8 cellular contexts compared by ENCODE assay signal in the genomic region with DNA sequence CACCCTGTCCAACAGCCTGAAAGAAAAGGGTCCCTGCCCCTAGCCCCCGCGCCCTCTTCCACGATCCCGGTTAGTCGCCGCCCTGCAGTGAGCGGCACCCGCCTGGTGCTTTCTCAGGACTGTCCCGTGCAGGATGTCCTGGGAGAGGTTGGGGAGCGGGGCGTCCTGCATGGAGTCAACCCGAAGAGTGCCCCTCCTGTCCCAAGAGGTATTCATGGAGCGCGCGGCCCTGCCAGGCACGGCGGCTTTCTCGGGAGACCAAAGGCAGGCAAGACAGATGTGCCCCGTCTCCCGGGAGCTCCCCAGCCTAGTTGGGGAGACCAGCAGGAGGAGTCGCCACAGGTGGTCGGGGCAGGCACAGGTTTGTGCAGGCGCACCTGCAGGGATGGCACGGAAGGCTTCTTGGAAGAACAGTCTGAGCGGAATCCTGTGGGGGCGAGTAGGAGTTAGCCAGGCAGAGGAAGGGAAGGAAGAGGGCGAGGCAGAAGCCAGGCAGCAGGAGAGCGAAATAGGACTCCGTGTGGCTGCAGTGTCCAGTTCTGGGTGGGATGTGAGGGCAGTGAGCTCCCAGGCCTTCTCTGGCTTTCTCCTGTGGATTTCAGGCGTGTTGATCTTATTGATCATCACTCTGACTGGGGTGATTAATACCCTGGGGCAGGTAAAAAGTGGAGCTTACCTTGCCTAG. TPM values are rescaled to one million over a fixed set of nuclear protein-coding genes. Genes with fewer than 3 reads are reported as not detected.
DNase-seq lines count a peak whose midpoint lies in the region; ATAC-seq and TF ChIP-seq lines count a peak whose summit lies in the region.

No MANE protein-coding gene starts in this region.

- peaks cover 29% of the 10 kb centered on the region for H3K79me1 ChIP-seq in mesenchymal stem cell (replicated peaks; ENCODE audit: low read length, poor library complexity, severe bottlenecking)

- H3K79me2 ChIP-seq in Loucy (ENCODE audit: insufficient read depth, low read length) (peaks cover 57% of the 10 kb centered on the region), mammary epithelial cell (ENCODE audit: insufficient read depth, low read length) (peaks cover 49% of the 10 kb centered on the region)

- no peak for ATAC-seq in aorta (ENCODE audit: low FRiP score)
- no peak for ATAC-seq in GM21737 (IDR thresholded peaks at IDR 0.05; ENCODE audit: unreplicated experiment)
- no peak for ATAC-seq in HG02642 (IDR thresholded peaks at IDR 0.05; ENCODE audit: poor library complexity, unreplicated experiment)
- ATAC-seq in HG03354 (IDR thresholded peaks at IDR 0.05; ENCODE audit: poor library complexity, severe bottlenecking, unreplicated experiment), result no peak

- intact Hi-C loops in mammary epithelial cell (cut with micrococcal nuclease) (loop anchor here (2.0 to 5.0 kb wide), 3 partner anchors 41 to 269 kb away; a partner anchor contains a TSS), aorta (cut with DNase I) (loop anchor here in 1 of 2 donors (1.0 kb wide), 1 partner anchor 37 kb away; no protein-coding TSS in a partner anchor)

- no TSS peak for BruUV-seq in mammary epithelial cell (replicated peaks; lab: Mats Ljungman, UMichigan)

- H3K14ac ChIP-seq in mesenchymal stem cell (ENCODE audit: low read length in 2 of 2), result peak overlapping the region in 1 of 2 experiments; percentile 99

- no peaks in the 10 kb centered on the region for H3F3A ChIP-seq in Loucy (ENCODE audit: low read depth)

- peak overlapping the region; percentile 73 to 91 for H3K4ac ChIP-seq in mesenchymal stem cell (ENCODE audit: low read depth in 1 of 2, low read length in 2 of 2)

- H2AFZ ChIP-seq in Loucy (ENCODE audit: low read length), result no peak overlapping the region
- H2AFZ ChIP-seq in mammary epithelial cell (ENCODE audit: low read depth, low read length), result peak overlapping the region; percentile 81
- H2AFZ ChIP-seq in mesenchymal stem cell (ENCODE audit: low read depth, low read length), result no peak overlapping the region

- H3K23ac ChIP-seq in mesenchymal stem cell (ENCODE audit: low read length in 2 of 2), result peak overlapping the region in 1 of 2 experiments; percentile 48

- dilution Hi-C loops in mammary epithelial cell (cut with HindIII; ENCODE audit: low sequenced_read_pairs), result loop anchor here (10.0 kb wide), 1 partner anchor 159 kb away; no protein-coding TSS in a partner anchor

- peaks cover 47% of the 10 kb centered on the region for H4K20me1 ChIP-seq in Loucy (ENCODE audit: insufficient read depth, low read length, poor library complexity, severe bottlenecking)
- no peaks in the 10 kb centered on the region for H4K20me1 ChIP-seq in mammary epithelial cell (ENCODE audit: insufficient read depth, low read length)

- H3K27me3 ChIP-seq in BE2C, result no peaks in the 10 kb centered on the region
- H3K27me3 ChIP-seq in Loucy (ENCODE audit: insufficient read depth, low read length, poor library complexity, severe bottlenecking), result no peaks in the 10 kb centered on the region
- no peaks in the 10 kb centered on the region for H3K27me3 ChIP-seq in mammary epithelial cell (ENCODE audit: insufficient read depth, low read length)
- H3K27me3 ChIP-seq in mesenchymal stem cell (ENCODE audit: control insufficient read depth in 1 of 2, insufficient read depth in 1 of 2, low read length in 2 of 2), result no peaks in the 10 kb centered on the region
- no peaks in the 10 kb centered on the region for H3K27me3 ChIP-seq in aorta (ENCODE audit: control insufficient read depth in 1 of 2, insufficient read depth in 2 of 2, low read length in 1 of 2)

- DNase-seq in BE2C (no peak), mammary epithelial cell (peak; percentile 38), mesenchymal stem cell (peak; percentile 20), aorta (no peak)

- H4K8ac ChIP-seq in mesenchymal stem cell (ENCODE audit: low read length), result peak overlapping the region; percentile 48

- peak overlapping the region; percentile 44 for H2BK15ac ChIP-seq in mesenchymal stem cell (ENCODE audit: low read depth, poor library complexity, severe bottlenecking)

- 1% methylated on average over 17 of the region's 30 CpGs for whole genome bisulfite sequencing in mammary epithelial cell (ENCODE audit: low coverage, missing lambda C conversion rate)
- 3% methylated on average over 30 of the region's 30 CpGs for WGBS in mesenchymal stem cell
- WGBS in aorta, 2 donors, result 1 to 2% methylated on average over 30 of the region's 30 CpGs

- CTCF ChIA-PET in mammary epithelial cell (lab: Charles Lee; ENCODE audit: low non-redundant PET), result interaction anchor here (0.6 kb wide), 1 partner anchor 17 kb away, joined by 3 read pairs; no protein-coding TSS in a partner anchor

- peak overlapping the region; percentile 54 for H2BK120ac ChIP-seq in mesenchymal stem cell (ENCODE audit: low read depth, low read length)

- peak overlapping the region in 1 of 2 experiments; percentile 2 for H2BK12ac ChIP-seq in mesenchymal stem cell (ENCODE audit: low read length in 2 of 2)

- H3K9ac ChIP-seq in Loucy (ENCODE audit: low read depth, low read length, poor library complexity, severe bottlenecking), result peak overlapping the region; percentile 95
- H3K9ac ChIP-seq in mammary epithelial cell (ENCODE audit: insufficient read depth, low read length), result peak overlapping the region; percentile 70
- peak overlapping the region; percentile 97 for H3K9ac ChIP-seq in mesenchymal stem cell (ENCODE audit: low read length)

- H3K27ac ChIP-seq in mammary epithelial cell (ENCODE audit: insufficient read depth, low read depth, low read length) (peak overlapping the region; percentile 63), mesenchymal stem cell (ENCODE audit: low read length, poor library complexity, severe bottlenecking) (no peak overlapping the region), aorta (ENCODE audit: low read depth in 1 of 2, low read length in 2 of 2) (peak overlapping the region in 1 of 2 donors; percentile 18)

- no peak overlapping the region for H2AK5ac ChIP-seq in mesenchymal stem cell (ENCODE audit: low read length, severe bottlenecking)

- peak overlapping the region; percentile 92 to 98 for H3K18ac ChIP-seq in mesenchymal stem cell (ENCODE audit: low read depth in 1 of 2, low read length in 2 of 2)

- no peaks in the 10 kb centered on the region for H3K9me2 ChIP-seq in Loucy (replicated peaks; ENCODE audit: low read depth, low read length)

- in situ Hi-C loops in mammary epithelial cell (cut with MboI; ENCODE audit: low sequenced_read_pairs in 2 of 2), result loop anchor here in 1 of 2 donors (5.0 kb wide), 1 partner anchor 69 kb away; no protein-coding TSS in a partner anchor

- H4K91ac ChIP-seq in mesenchymal stem cell (ENCODE audit: low read length), result peak overlapping the region; percentile 85

- H2BK5ac ChIP-seq in mesenchymal stem cell (ENCODE audit: low read depth, low read length, poor library complexity, severe bottlenecking), result no peak overlapping the region

- TF ChIP-seq CTCF in BE2C (IDR thresholded peaks at IDR 0.05; ENCODE audit: low read depth, low read length), result no peak
- TF ChIP-seq CTCF in Loucy (conservative IDR thresholded peaks at IDR 0.05; ENCODE audit: low read length), result no peak
- no peak for TF ChIP-seq CTCF in mammary epithelial cell (conservative IDR thresholded peaks at IDR 0.05 in 1 of 2, IDR thresholded peaks at IDR 0.05 in 1 of 2; ENCODE audit: extremely low read depth in 1 of 2, insufficient read depth in 1 of 2, low read depth in 1 of 2, low read length in 2 of 2)

- H3K9me3 ChIP-seq in BE2C (peaks cover 3% of the 10 kb centered on the region; the same call in 1 of the 2 replicates), Loucy (ENCODE audit: insufficient read depth, low read depth, low read length) (no peaks in the 10 kb centered on the region), mammary epithelial cell (replicated peaks; ENCODE audit: insufficient read depth, low read length) (no peaks in the 10 kb centered on the region), mesenchymal stem cell (ENCODE audit: control insufficient read depth, low read length) (no peaks in the 10 kb centered on the region), aorta (ENCODE audit: control insufficient read depth, low read length) (no peaks in the 10 kb centered on the region)

- H3K36me3 ChIP-seq in BE2C (peaks cover 31% of the 10 kb centered on the region), Loucy (ENCODE audit: insufficient read depth, low read length) (peaks cover 23% of the 10 kb centered on the region; the same call in 1 of the 2 replicates), mammary epithelial cell (ENCODE audit: insufficient read depth, low read length) (peaks cover 9% of the 10 kb centered on the region), mesenchymal stem cell (ENCODE audit: control insufficient read depth in 1 of 2, insufficient read depth in 2 of 2, low read depth in 1 of 2, low read length in 2 of 2) (peaks cover 36 to 37% of the 10 kb centered on the region in 2 experiments), aorta (ENCODE audit: control insufficient read depth in 1 of 2, insufficient read depth in 2 of 2, low read length in 1 of 2) (peaks cover 0 to 4% of the 10 kb centered on the region in 2 donors)

- H3K4me1 ChIP-seq in BE2C, result no peaks in the 10 kb centered on the region
- H3K4me1 ChIP-seq in Loucy (ENCODE audit: insufficient read depth, low read length, poor library complexity, severe bottlenecking), result peaks cover 48% of the 10 kb centered on the region
- H3K4me1 ChIP-seq in mammary epithelial cell (ENCODE audit: insufficient read depth, low read length), result peaks cover 36% of the 10 kb centered on the region
- H3K4me1 ChIP-seq in mesenchymal stem cell (ENCODE audit: control insufficient read depth, insufficient read depth, low read depth, low read length), result peaks cover 37% of the 10 kb centered on the region
- H3K4me1 ChIP-seq in aorta (ENCODE audit: control insufficient read depth in 1 of 2, insufficient read depth in 2 of 2, low read length in 2 of 2), result peaks cover 0 to 3% of the 10 kb centered on the region in 2 donors

- H3K4me2 ChIP-seq in Loucy (ENCODE audit: low read depth, low read length, poor library complexity, severe bottlenecking), result peak overlapping the region; percentile 99
- H3K4me2 ChIP-seq in mammary epithelial cell (ENCODE audit: insufficient read depth, low read depth, low read length), result peak overlapping the region; percentile 94
- peak overlapping the region; percentile 95 for H3K4me2 ChIP-seq in mesenchymal stem cell (ENCODE audit: low read length, poor library complexity, severe bottlenecking)

- H3K4me3 ChIP-seq in BE2C (ENCODE audit: low read depth, low read length), result peak overlapping the region; percentile 89
- H3K4me3 ChIP-seq in Loucy (ENCODE audit: low read length, poor library complexity, severe bottlenecking), result peak overlapping the region; percentile 88
- H3K4me3 ChIP-seq in mammary epithelial cell (replicated peaks in 1 of 3; ENCODE audit: insufficient read depth in 1 of 3, low read depth in 2 of 3, low read length in 3 of 3), result peak overlapping the region; percentile 67 to 98 (median 97)
- H3K4me3 ChIP-seq in mesenchymal stem cell (ENCODE audit: insufficient read depth in 1 of 2, low read depth in 1 of 2, low read length in 2 of 2), result peak overlapping the region; percentile 96
- peak overlapping the region; percentile 55 to 81 for H3K4me3 ChIP-seq in aorta (ENCODE audit: low read length in 2 of 2)

RNA-seq across cellular contexts. Expression of a gene that starts 0.7 kb away (rescaled TPM):
- 407 TPM for polyA plus RNA-seq in BE2C (2012; ENCODE audit: insufficient read depth, insufficient read length, low read depth)
- 10 to 100 TPM; 43.3 to 56.1 TPM for total RNA-seq in mammary epithelial cell
- 98.6 TPM for polyA plus RNA-seq in mammary epithelial cell
- polyA minus RNA-seq in mammary epithelial cell, result 12.2 TPM
- 68.6 TPM for polyA plus RNA-seq in mesenchymal stem cell (2013, experiment 1 of 2)
- 73.5 TPM for polyA plus RNA-seq in mesenchymal stem cell (2013, experiment 2 of 2)
- total RNA-seq in aorta, result 10 to 100 TPM; 74.3 to 83.0 TPM
- 100 to 1,000 TPM; 219 to 241 TPM for polyA plus RNA-seq in aorta

RNA-seq across cellular contexts. Expression of a gene that starts 29.6 kb away (rescaled TPM):
- 1.5 TPM for polyA plus RNA-seq in BE2C (2012; ENCODE audit: insufficient read depth, insufficient read length, low read depth)
- total RNA-seq in mammary epithelial cell (1 to 10 TPM; 1.5 to 3.8 TPM), aorta (10 to 100 TPM; 44.8 to 63.2 TPM)
- polyA plus RNA-seq in mammary epithelial cell (0.56 TPM), aorta (10 to 100 TPM; 25.0 to 80.2 TPM)
- not detected for polyA minus RNA-seq in mammary epithelial cell
- 5.2 TPM for polyA plus RNA-seq in mesenchymal stem cell (2013, experiment 1 of 2)
- 4.8 TPM for polyA plus RNA-seq in mesenchymal stem cell (2013, experiment 2 of 2)

RNA-seq across cellular contexts. Expression of a gene that starts 41.9 kb away (rescaled TPM):
- polyA plus RNA-seq in BE2C (2012; ENCODE audit: insufficient read depth, insufficient read length, low read depth), result 185 TPM
- total RNA-seq in mammary epithelial cell, result 100 to 1,000 TPM; 116 to 125 TPM
- 124 TPM for polyA plus RNA-seq in mammary epithelial cell
- polyA minus RNA-seq in mammary epithelial cell, result 153 TPM
- 106 TPM for polyA plus RNA-seq in mesenchymal stem cell (2013, experiment 1 of 2)
- 108 TPM for polyA plus RNA-seq in mesenchymal stem cell (2013, experiment 2 of 2)
- total RNA-seq in aorta, result 100 to 1,000 TPM; 124 to 154 TPM
- 100 to 1,000 TPM in 1 of 2 donors, 10 to 100 TPM in 1; 93.2 to 118 TPM for polyA plus RNA-seq in aorta

RNA-seq across cellular contexts. Expression of a gene that starts 47.2 kb away (rescaled TPM):
- polyA plus RNA-seq in BE2C (2012; ENCODE audit: insufficient read depth, insufficient read length, low read depth), result 3.3 TPM
- total RNA-seq in mammary epithelial cell, result 1 to 10 TPM; 1.9 to 2.2 TPM
- polyA plus RNA-seq in mammary epithelial cell, result 1.2 TPM
- polyA minus RNA-seq in mammary epithelial cell, result 0.41 TPM
- polyA plus RNA-seq in mesenchymal stem cell (2013, experiment 1 of 2), result 1.8 TPM
- 1.6 TPM for polyA plus RNA-seq in mesenchymal stem cell (2013, experiment 2 of 2)
- 1 to 10 TPM; 4.4 to 4.7 TPM for total RNA-seq in aorta
- 1 to 10 TPM; 1.6 to 1.9 TPM for polyA plus RNA-seq in aorta

Comparison
In these comparisons a context has a peak if more than half of its experiments do, and no peak if none do; other contexts are left out.
1. DNase-seq: peak in mammary epithelial cell (single experiment) and mesenchymal stem cell (single experiment); none in BE2C (single experiment) and aorta (0 of 2).
2. RNA of a gene that starts 29.6 kb away (total RNA-seq): 44.8 to 63.2 TPM in aorta; 1.5 to 3.8 TPM in mammary epithelial cell; every median in the first group is over 4 times any median in the second.
3. Peak in every context shown above with its lines, with median percentiles within 50 percentile points of each other: H3K4me3 ChIP-seq, H3K4me2 ChIP-seq and H3K9ac ChIP-seq.